Comparison of ENCODE assay signal across 21 cellular contexts in genomic region chr11:28770806-28771205, GRCh38.
"Had no signal": no experiment of that assay in that cellular context is flagged by ENCODE, and none has a peak within 500 bp of the region (broad histone marks: within the 10 kb centered on the region; RNA-seq: fewer than 3 reads in every experiment).

No MANE protein-coding gene starts in this region.

- H3K4me1 ChIP-seq: left lung, lower lobe of right lung, neural progenitor cell, right atrium auricular region, right lobe of liver, suprapubic skin, tibial artery, upper lobe of right lung had no signal

- H3K27ac ChIP-seq: hepatocyte, left lung, lower lobe of right lung, neural progenitor cell, neutrophil, right atrium auricular region, right lobe of liver, skin epidermis, suprapubic skin, thoracic aorta, tibial artery, upper lobe of right lung had no signal

- H3K4me2 ChIP-seq: hepatocyte, neural progenitor cell had no signal

- H3K79me2 ChIP-seq: hepatocyte had no signal

- DNase-seq: kidney glomerular epithelial cell; left colon; left lung; lower lobe of right lung; mammary epithelial cell; mesenchymal stem cell; naive thymus-derived CD8-positive, alpha-beta T cell; nephron progenitor cell; occipital lobe; right lobe of liver; stimulated activated CD4-positive, alpha-beta T cell treated with anti-CD3 and anti-CD28 coated beads, Interleukin-4, amount 100 ng/mL, for 24 hours; stimulated activated naive CD4-positive, alpha-beta T cell; tibial artery; upper lobe of right lung had no signal

- H3K36me3 ChIP-seq: left lung, lower lobe of right lung, neutrophil, right atrium auricular region, right lobe of liver, suprapubic skin, thoracic aorta, tibial artery, upper lobe of right lung had no signal

- H3K4me3 ChIP-seq: hepatocyte, left lung, lower lobe of right lung, neural progenitor cell, right atrium auricular region, right lobe of liver, skin epidermis, suprapubic skin, thoracic aorta, tibial artery, upper lobe of right lung had no signal

- H3K27me3 ChIP-seq: hepatocyte, left lung, neural progenitor cell, neutrophil, right atrium auricular region, right lobe of liver, suprapubic skin, tibial artery, upper lobe of right lung had no signal

- H3K9ac ChIP-seq: neural progenitor cell had no signal

- H2AFZ ChIP-seq: hepatocyte, neural progenitor cell had no signal

- H3K9me3 ChIP-seq: neutrophil, right lobe of liver, upper lobe of right lung had no signal
